ENCODE assay signal across 22 cellular contexts in the genomic region with DNA sequence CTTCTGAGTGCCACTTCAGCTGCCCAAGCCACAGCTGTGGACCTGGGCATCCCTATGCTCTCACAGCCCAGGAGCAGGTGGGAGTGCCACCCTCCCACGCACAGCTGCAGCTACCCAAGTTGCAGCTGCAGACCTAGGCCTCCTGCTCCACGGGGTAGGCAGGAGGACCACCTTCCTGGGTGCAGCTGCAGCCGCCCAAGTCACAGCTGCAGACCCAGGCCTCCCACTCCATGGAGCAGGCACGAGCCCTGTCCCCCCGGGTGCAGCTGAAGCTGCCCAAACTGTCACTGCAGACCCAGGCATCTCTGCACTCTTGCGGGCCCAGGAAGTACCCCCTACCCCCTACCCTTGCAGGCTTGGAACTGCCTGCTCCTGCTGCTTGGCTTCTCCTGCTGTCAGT.
"Had no signal": no experiment of that assay in that cellular context is flagged by ENCODE, and none has a peak within 500 bp of the region (broad histone marks: within the 10 kb centered on the region; RNA-seq: fewer than 3 reads in every experiment).

No MANE protein-coding gene starts in this region.

- H3K36me3 ChIP-seq: colonic mucosa, esophagus squamous epithelium, gastrocnemius medialis, heart right ventricle, left lung, lower lobe of right lung had no signal

- H3K9me3 ChIP-seq: colonic mucosa, gastrocnemius medialis, lower lobe of right lung had no signal

- H3K27me3 ChIP-seq: colonic mucosa, esophagus squamous epithelium, gastrocnemius medialis, heart right ventricle, left lung had no signal

- ATAC-seq: effector memory CD8-positive, alpha-beta T cell; esophagus mucosa; gastrocnemius medialis; left lung; left ventricle myocardium superior had no signal

- H3K27ac ChIP-seq: colonic mucosa, epithelial cell of prostate, esophagus squamous epithelium, gastrocnemius medialis, heart right ventricle, left lung, lower lobe of right lung had no signal

- H3K4me1 ChIP-seq: colonic mucosa, esophagus squamous epithelium, gastrocnemius medialis, heart right ventricle, left lung, lower lobe of right lung had no signal

- H3K4me3 ChIP-seq: colonic mucosa, esophagus squamous epithelium, gastrocnemius medialis, heart right ventricle, left lung, lower lobe of right lung had no signal

- DNase-seq: colonic mucosa; cortex of kidney; effector CD8-positive, alpha-beta T cell; effector memory CD8-positive, alpha-beta T cell; endodermal cell; erythroblast; esophagus squamous epithelium; foreskin fibroblast; foreskin melanocyte; gastrocnemius medialis; glutamatergic neuron; head of caudate nucleus; heart right ventricle; hippocampal formation; left cardiac atrium; left ventricle myocardium superior; lower lobe of right lung; mesendoderm; midbrain had no signal
